ENCODE assay signal across 1 cellular context in the genomic region with DNA sequence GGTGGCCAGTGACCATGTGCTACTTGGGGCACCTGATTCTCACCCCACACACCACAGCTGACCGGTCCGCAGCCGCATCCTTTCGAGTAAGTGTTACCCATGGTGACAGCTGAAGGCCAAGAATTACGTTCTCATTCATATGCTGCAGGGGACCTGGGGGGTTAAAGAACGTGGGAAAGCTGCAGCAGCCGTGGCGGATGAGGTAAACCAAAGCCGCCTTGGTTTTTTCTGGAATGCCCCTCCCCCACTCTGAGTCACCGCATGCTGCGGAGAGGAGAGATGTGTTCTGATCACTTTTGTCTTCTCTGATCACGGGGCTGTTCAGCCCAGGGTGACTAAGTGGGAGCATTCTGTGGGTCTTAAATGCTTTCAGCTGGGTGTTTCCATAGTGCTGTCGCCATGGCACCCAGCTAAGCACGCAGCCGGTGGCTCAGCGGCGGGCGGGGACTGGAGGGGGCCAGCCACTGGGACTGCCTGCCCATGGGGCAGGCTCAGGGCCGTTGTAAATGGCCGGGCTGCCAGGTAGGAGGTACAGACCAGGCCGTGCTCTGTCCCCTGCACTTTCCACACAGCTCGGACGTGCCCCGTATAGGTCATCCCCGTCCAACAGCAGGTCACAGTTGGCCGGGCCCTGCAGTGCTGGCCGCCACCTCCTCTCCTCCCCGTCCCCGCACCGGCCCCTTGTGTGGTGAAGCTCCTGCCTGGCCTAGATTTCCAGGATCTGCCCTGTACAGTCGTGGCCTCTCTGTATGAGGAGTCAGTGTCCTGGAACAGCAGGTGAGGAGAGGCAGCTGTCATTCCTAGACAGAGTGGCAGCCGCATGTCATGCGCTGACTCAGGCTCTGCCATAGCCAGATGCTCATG.
TF ChIP-seq lines count a peak whose summit lies in the region.

No MANE protein-coding gene starts in this region.

TF ChIP-seq in K562, 482 proteins besides CTCF, POLR2A, EP300 and RAD21 (continued from another document and continues in another):
- TF ChIP-seq, protein P1, sequence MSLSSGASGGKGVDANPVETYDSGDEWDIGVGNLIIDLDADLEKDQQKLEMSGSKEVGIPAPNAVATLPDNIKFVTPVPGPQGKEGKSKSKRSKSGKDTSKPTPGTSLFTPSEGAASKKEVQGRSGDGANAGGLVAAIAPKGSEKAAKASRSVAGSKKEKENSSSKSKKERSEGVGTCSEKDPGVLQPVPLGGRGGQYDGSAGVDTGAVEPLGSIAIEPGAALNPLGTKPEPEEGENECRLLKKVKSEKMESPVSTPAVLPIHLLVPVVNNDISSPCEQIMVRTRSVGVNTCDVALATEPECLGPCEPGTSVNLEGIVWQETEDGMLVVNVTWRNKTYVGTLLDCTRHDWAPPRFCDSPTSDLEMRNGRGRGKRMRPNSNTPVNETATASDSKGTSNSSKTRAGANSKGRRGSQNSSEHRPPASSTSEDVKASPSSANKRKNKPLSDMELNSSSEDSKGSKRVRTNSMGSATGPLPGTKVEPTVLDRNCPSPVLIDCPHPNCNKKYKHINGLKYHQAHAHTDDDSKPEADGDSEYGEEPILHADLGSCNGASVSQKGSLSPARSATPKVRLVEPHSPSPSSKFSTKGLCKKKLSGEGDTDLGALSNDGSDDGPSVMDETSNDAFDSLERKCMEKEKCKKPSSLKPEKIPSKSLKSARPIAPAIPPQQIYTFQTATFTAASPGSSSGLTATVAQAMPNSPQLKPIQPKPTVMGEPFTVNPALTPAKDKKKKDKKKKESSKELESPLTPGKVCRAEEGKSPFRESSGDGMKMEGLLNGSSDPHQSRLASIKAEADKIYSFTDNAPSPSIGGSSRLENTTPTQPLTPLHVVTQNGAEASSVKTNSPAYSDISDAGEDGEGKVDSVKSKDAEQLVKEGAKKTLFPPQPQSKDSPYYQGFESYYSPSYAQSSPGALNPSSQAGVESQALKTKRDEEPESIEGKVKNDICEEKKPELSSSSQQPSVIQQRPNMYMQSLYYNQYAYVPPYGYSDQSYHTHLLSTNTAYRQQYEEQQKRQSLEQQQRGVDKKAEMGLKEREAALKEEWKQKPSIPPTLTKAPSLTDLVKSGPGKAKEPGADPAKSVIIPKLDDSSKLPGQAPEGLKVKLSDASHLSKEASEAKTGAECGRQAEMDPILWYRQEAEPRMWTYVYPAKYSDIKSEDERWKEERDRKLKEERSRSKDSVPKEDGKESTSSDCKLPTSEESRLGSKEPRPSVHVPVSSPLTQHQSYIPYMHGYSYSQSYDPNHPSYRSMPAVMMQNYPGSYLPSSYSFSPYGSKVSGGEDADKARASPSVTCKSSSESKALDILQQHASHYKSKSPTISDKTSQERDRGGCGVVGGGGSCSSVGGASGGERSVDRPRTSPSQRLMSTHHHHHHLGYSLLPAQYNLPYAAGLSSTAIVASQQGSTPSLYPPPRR (CRISPR knock-in tag; IDR thresholded peaks at IDR 0.05; ENCODE audit: borderline replicate concordance): no peak
- TF ChIP-seq TCF3 (CRISPR knock-in tag; IDR thresholded peaks at IDR 0.05): peak; percentile 57
- TF ChIP-seq ZNF408 (CRISPR knock-in tag; IDR thresholded peaks at IDR 0.05; ENCODE audit: low read depth): no peak
- TF ChIP-seq, protein P2, sequence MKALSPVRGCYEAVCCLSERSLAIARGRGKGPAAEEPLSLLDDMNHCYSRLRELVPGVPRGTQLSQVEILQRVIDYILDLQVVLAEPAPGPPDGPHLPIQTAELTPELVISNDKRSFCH (CRISPR knock-in tag; IDR thresholded peaks at IDR 0.05): no peak
- TF ChIP-seq, protein P2 (tag; IDR thresholded peaks at IDR 0.05): peak; percentile 45; the same call in 1 of the 2 replicates
- peak; percentile 91 for TF ChIP-seq SMARCE1 (IDR thresholded peaks at IDR 0.05)
- no peak for TF ChIP-seq SRSF1 (IDR thresholded peaks at IDR 0.05; ENCODE audit: low read depth, low read length)
- TF ChIP-seq HDGF (IDR thresholded peaks at IDR 0.05): 0 out of 2 replicates have a peak, but pooled peaks have one; percentile 69
- TF ChIP-seq MAFK (IDR thresholded peaks at IDR 0.05; ENCODE audit: low read length): peak; percentile 17; the same call in 1 of the 2 replicates
- TF ChIP-seq SMAD1 (IDR thresholded peaks at IDR 0.05; ENCODE audit: low read depth, low read length, partially characterized antibody): no peak
- TF ChIP-seq, protein P3, sequence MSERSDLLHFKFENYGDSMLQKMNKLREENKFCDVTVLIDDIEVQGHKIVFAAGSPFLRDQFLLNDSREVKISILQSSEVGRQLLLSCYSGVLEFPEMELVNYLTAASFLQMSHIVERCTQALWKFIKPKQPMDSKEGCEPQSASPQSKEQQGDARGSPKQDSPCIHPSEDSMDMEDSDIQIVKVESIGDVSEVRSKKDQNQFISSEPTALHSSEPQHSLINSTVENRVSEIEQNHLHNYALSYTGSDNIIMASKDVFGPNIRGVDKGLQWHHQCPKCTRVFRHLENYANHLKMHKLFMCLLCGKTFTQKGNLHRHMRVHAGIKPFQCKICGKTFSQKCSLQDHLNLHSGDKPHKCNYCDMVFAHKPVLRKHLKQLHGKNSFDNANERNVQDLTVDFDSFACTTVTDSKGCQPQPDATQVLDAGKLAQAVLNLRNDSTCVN (CRISPR knock-in tag; IDR thresholded peaks at IDR 0.05): 0 out of 2 replicates have a peak, but pooled peaks have one; percentile 18
- no peak for TF ChIP-seq KLF1 (tag; IDR thresholded peaks at IDR 0.05)
- TF ChIP-seq ZFPM2 (CRISPR knock-in tag; IDR thresholded peaks at IDR 0.05): no peak
- 0 out of 2 replicates have a peak, but pooled peaks have one; percentile 17 for TF ChIP-seq CREB3L1 (IDR thresholded peaks at IDR 0.05; ENCODE audit: borderline replicate concordance, low read depth)
- peak; percentile 44; the same call in 1 of the 2 replicates for TF ChIP-seq RAD51 (IDR thresholded peaks at IDR 0.05; ENCODE audit: borderline replicate concordance, low read depth)
- no peak for TF ChIP-seq TSC22D4 (tag; IDR thresholded peaks at IDR 0.05)
- no peak for TF ChIP-seq BRD4 (IDR thresholded peaks at IDR 0.05)
- TF ChIP-seq GABPB2 (CRISPR knock-in tag; conservative IDR thresholded peaks at IDR 0.05): no peak
- TF ChIP-seq ZNF589 (CRISPR knock-in tag; IDR thresholded peaks at IDR 0.05; ENCODE audit: low read depth): peak; percentile 37; the same call in 1 of the 2 replicates
- TF ChIP-seq ZNF764 (CRISPR knock-in tag; IDR thresholded peaks at IDR 0.05; ENCODE audit: low read depth): no peak
- TF ChIP-seq DNMT1 (IDR thresholded peaks at IDR 0.05): no peak
- TF ChIP-seq SREBF2 (CRISPR knock-in tag; IDR thresholded peaks at IDR 0.05): no peak
- TF ChIP-seq, protein P4, sequence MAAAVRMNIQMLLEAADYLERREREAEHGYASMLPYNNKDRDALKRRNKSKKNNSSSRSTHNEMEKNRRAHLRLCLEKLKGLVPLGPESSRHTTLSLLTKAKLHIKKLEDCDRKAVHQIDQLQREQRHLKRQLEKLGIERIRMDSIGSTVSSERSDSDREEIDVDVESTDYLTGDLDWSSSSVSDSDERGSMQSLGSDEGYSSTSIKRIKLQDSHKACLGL (CRISPR knock-in tag; IDR thresholded peaks at IDR 0.05; ENCODE audit: borderline replicate concordance, poor library complexity, severe bottlenecking): no peak
- TF ChIP-seq HCFC1 (IDR thresholded peaks at IDR 0.05; ENCODE audit: low read depth, low read length): no peak
- no peak for TF ChIP-seq ZNF347 (CRISPR knock-in tag; IDR thresholded peaks at IDR 0.05; ENCODE audit: low read depth)
- TF ChIP-seq THAP7 (CRISPR knock-in tag; IDR thresholded peaks at IDR 0.05): no peak
- TF ChIP-seq FOXK2 (conservative IDR thresholded peaks at IDR 0.05 in 1 of 2, IDR thresholded peaks at IDR 0.05 in 1 of 2; ENCODE audit: low read depth in 2 of 2): peak; percentile 45; a peak in 2 of 4 replicates
- TF ChIP-seq ZNF133 (CRISPR knock-in tag; IDR thresholded peaks at IDR 0.05): no peak
- TF ChIP-seq RBM22 (IDR thresholded peaks at IDR 0.05; ENCODE audit: low read depth, low read length, poor library complexity, severe bottlenecking): peak; percentile 94
- TF ChIP-seq HINFP (tag; conservative IDR thresholded peaks at IDR 0.05; ENCODE audit: low read depth): no peak
- TF ChIP-seq DMBX1 (CRISPR knock-in tag; IDR thresholded peaks at IDR 0.05; ENCODE audit: borderline replicate concordance): no peak; the same call in 1 of the 2 replicates
- TF ChIP-seq, protein P5, sequence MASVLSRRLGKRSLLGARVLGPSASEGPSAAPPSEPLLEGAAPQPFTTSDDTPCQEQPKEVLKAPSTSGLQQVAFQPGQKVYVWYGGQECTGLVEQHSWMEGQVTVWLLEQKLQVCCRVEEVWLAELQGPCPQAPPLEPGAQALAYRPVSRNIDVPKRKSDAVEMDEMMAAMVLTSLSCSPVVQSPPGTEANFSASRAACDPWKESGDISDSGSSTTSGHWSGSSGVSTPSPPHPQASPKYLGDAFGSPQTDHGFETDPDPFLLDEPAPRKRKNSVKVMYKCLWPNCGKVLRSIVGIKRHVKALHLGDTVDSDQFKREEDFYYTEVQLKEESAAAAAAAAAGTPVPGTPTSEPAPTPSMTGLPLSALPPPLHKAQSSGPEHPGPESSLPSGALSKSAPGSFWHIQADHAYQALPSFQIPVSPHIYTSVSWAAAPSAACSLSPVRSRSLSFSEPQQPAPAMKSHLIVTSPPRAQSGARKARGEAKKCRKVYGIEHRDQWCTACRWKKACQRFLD (CRISPR knock-in tag; IDR thresholded peaks at IDR 0.05): peak; percentile 86
- TF ChIP-seq, protein P6, sequence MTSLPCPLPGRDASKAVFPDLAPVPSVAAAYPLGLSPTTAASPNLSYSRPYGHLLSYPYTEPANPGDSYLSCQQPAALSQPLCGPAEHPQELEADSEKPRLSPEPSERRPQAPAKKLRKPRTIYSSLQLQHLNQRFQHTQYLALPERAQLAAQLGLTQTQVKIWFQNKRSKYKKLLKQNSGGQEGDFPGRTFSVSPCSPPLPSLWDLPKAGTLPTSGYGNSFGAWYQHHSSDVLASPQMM (CRISPR knock-in tag; IDR thresholded peaks at IDR 0.05): no peak
- TF ChIP-seq, protein P7, sequence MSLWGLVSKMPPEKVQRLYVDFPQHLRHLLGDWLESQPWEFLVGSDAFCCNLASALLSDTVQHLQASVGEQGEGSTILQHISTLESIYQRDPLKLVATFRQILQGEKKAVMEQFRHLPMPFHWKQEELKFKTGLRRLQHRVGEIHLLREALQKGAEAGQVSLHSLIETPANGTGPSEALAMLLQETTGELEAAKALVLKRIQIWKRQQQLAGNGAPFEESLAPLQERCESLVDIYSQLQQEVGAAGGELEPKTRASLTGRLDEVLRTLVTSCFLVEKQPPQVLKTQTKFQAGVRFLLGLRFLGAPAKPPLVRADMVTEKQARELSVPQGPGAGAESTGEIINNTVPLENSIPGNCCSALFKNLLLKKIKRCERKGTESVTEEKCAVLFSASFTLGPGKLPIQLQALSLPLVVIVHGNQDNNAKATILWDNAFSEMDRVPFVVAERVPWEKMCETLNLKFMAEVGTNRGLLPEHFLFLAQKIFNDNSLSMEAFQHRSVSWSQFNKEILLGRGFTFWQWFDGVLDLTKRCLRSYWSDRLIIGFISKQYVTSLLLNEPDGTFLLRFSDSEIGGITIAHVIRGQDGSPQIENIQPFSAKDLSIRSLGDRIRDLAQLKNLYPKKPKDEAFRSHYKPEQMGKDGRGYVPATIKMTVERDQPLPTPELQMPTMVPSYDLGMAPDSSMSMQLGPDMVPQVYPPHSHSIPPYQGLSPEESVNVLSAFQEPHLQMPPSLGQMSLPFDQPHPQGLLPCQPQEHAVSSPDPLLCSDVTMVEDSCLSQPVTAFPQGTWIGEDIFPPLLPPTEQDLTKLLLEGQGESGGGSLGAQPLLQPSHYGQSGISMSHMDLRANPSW (CRISPR knock-in tag; IDR thresholded peaks at IDR 0.05): no peak
- TF ChIP-seq CHD1 (IDR thresholded peaks at IDR 0.05; ENCODE audit: low read length): no peak
- TF ChIP-seq BMI1 (IDR thresholded peaks at IDR 0.05; ENCODE audit: low read length): peak; percentile 93
- TF ChIP-seq ZNF324 (CRISPR knock-in tag; IDR thresholded peaks at IDR 0.05): no peak
- peak; percentile 84 for TF ChIP-seq CTBP1 (IDR thresholded peaks at IDR 0.05; ENCODE audit: borderline replicate concordance)
- peak; percentile 81 to 97 for TF ChIP-seq RCOR1 (IDR thresholded peaks at IDR 0.05; ENCODE audit: borderline replicate concordance in 1 of 2, low read depth in 2 of 2, low read length in 2 of 2)
- TF ChIP-seq MBD1 (CRISPR knock-in tag; IDR thresholded peaks at IDR 0.05): no peak
- TF ChIP-seq PHF20 (IDR thresholded peaks at IDR 0.05; ENCODE audit: partially characterized antibody): no peak
- peak; percentile 84 for TF ChIP-seq L3MBTL2 (IDR thresholded peaks at IDR 0.05)
